19 cellular contexts compared by ENCODE assay signal in the genomic region with DNA sequence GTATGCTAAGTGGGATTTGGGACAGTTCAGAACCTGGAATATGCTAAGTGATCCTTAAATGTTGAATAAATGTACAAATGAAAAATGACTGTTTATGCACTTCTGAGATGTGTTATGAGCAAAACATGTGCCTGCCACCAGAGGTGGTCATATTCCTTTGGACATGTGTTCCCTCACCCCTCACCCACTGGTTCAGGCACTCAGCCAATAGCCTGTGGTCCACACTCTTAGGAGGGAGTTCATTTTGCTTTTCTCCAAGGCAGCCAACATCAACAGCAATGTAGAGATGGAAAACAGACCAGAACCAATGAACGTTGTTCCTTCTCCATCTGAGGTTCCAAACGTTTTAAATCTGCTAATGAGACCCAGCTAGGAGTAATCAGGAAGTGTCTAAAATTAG. TPM values are rescaled to one million over a fixed set of nuclear protein-coding genes. Genes with fewer than 3 reads are reported as not detected.
A peak's percentile ranks its signal among the peaks of the same experiment; 100 is the strongest.
DNase-seq lines count a peak whose midpoint lies in the region; TF ChIP-seq lines count a peak whose summit lies in the region.
"Had no signal": no experiment of that assay in that cellular context is flagged by ENCODE, and none has a peak within 500 bp of the region (broad histone marks: within the 10 kb centered on the region; RNA-seq: fewer than 3 reads in every experiment).

No MANE protein-coding gene starts in this region.

- peak overlapping the region in 1 of 3 experiments; percentile 7 for H3K4me3 Mint-ChIP-seq in nephron
- H3K4me3 Mint-ChIP-seq: CD14-positive monocyte had no signal

- H3K36me3 Mint-ChIP-seq in nephron (ENCODE audit: low read depth): no peaks in the 10 kb centered on the region
- H3K36me3 Mint-ChIP-seq: CD14-positive monocyte had no signal

- H3K27me3 ChIP-seq in SJCRH30 (no peaks in the 10 kb centered on the region), breast epithelium (no peaks in the 10 kb centered on the region), vagina (no peaks in the 10 kb centered on the region)

- H3K9me3 ChIP-seq in SJCRH30 (replicated peaks) (no peaks in the 10 kb centered on the region), breast epithelium (no peaks in the 10 kb centered on the region), vagina (no peaks in the 10 kb centered on the region)

- TF ChIP-seq CTCF in choroid plexus epithelial cell (conservative IDR thresholded peaks at IDR 0.05; ENCODE audit: low read depth, low read length): no peak
- TF ChIP-seq CTCF in nephron (IDR thresholded peaks at IDR 0.05; ENCODE audit: unreplicated experiment in 3 of 3): no peak
- TF ChIP-seq CTCF in RWPE1 (conservative IDR thresholded peaks at IDR 0.05; ENCODE audit: low read depth): no peak
- no peak for TF ChIP-seq CTCF in breast epithelium (IDR thresholded peaks at IDR 0.05)
- no peak for TF ChIP-seq CTCF in vagina (IDR thresholded peaks at IDR 0.05)

- peaks cover 74% of the 10 kb centered on the region for H3K4me1 Mint-ChIP-seq in nephron

- H3K4me3 ChIP-seq in SJCRH30: no peak overlapping the region
- no peak overlapping the region for H3K4me3 ChIP-seq in choroid plexus epithelial cell (ENCODE audit: low read depth, low read length)
- no peak overlapping the region for H3K4me3 ChIP-seq in breast epithelium
- no peak overlapping the region for H3K4me3 ChIP-seq in vagina
- H3K4me3 ChIP-seq: GM12878, GM23248 had no signal

- peak overlapping the region; percentile 96 to 99 (median 97) for H3K27ac Mint-ChIP-seq in nephron
- H3K27ac Mint-ChIP-seq: CD14-positive monocyte had no signal

- H3K27me3 Mint-ChIP-seq in nephron (ENCODE audit: low read depth): no peaks in the 10 kb centered on the region

- H3K36me3 ChIP-seq in SJCRH30 (no peaks in the 10 kb centered on the region), breast epithelium (no peaks in the 10 kb centered on the region), vagina (no peaks in the 10 kb centered on the region)

- H3K9me3 Mint-ChIP-seq in nephron: peaks cover 2% of the 10 kb centered on the region

- H3K27ac ChIP-seq in SJCRH30: no peak overlapping the region
- no peak overlapping the region for H3K27ac ChIP-seq in RWPE1
- H3K27ac ChIP-seq in breast epithelium: no peak overlapping the region
- no peak overlapping the region for H3K27ac ChIP-seq in vagina
- H3K27ac ChIP-seq: GM23248 had no signal

- H3K4me1 ChIP-seq in SJCRH30 (peaks cover 7% of the 10 kb centered on the region; the same call in 1 of the 2 replicates), breast epithelium (no peaks in the 10 kb centered on the region), vagina (peaks cover 24% of the 10 kb centered on the region)

- intact Hi-C loops in breast epithelium (cut with DNase I; ENCODE audit: low total_unique reads) (no loop called here), vagina (cut with DNase I) (no loop called here)

- DNase-seq in H4 (ENCODE audit: low spot score) (peak; percentile 30), SJCRH30 (peak; percentile 26 to 40), choroid plexus epithelial cell (ENCODE audit: low read depth) (peak; percentile 11), RWPE1 (ENCODE audit: low spot score) (no peak), breast epithelium (ENCODE audit: low spot score in 2 of 2) (no peak), vagina (ENCODE audit: extremely low spot score in 2 of 2) (no peak)
- DNase-seq: ACHN, GF-D8, GM23248, IMR-90, MM.1S, NCI-H1092, NCI-H2081 treated with DMSO at 0.1 percent for 48 hours, NCI-H510A, NCI-H748 treated with DMSO at 0.1 percent for 48 hours, RPMI8226 had no signal

- POLR2A ChIA-PET in RWPE1 (lab: Yijun Ruan, JAX; ENCODE audit: low non-redundant PET): no interaction called here

- CTCF ChIA-PET in RWPE1 (lab: Yijun Ruan, JAX): no interaction called here

- TF ChIP-seq POLR2A in breast epithelium (IDR thresholded peaks at IDR 0.05): no peak
- TF ChIP-seq POLR2A in vagina (IDR thresholded peaks at IDR 0.05): no peak

RNA-seq across cellular contexts. Expression of a gene that starts 44.0 kb away (rescaled TPM):
- 17.7 and 20.3 TPM in 2 replicates for total RNA-seq in H4 (2014; rRNA removed; shearing (Covaris generic))
- 23.5 and 26.6 TPM in 2 replicates for total RNA-seq in SJCRH30 (2014; rRNA removed; shearing (Covaris generic))
- 10 to 100 TPM; 21.4 to 29.1 (median 27.5) TPM for total RNA-seq in breast epithelium
- 21.6 TPM for total RNA-seq in vagina

RNA-seq across cellular contexts. Expression of a gene that starts 44.1 kb away (rescaled TPM):
- 41.8 and 46.5 TPM in 2 replicates for total RNA-seq in H4 (2014; rRNA removed; shearing (Covaris generic))
- total RNA-seq in SJCRH30 (2014; rRNA removed; shearing (Covaris generic)): 19.6 and 24.5 TPM in 2 replicates
- 10 to 100 TPM; 14.4 to 19.0 (median 18.7) TPM for total RNA-seq in breast epithelium
- total RNA-seq in vagina: 14.7 TPM

Comparison
In these comparisons a context has a peak if more than half of its experiments do, and no peak if none do; other contexts are left out.
1. DNase-seq: peak in H4 (single experiment), SJCRH30 (2 of 2) and choroid plexus epithelial cell (single experiment); none in RWPE1 (single experiment), breast epithelium (0 of 2) and vagina (0 of 2).